Comparison of ENCODE assay signal across 24 cellular contexts in genomic region chr6:72789145-72789544, GRCh38.
DNase-seq lines count a peak whose midpoint lies in the region; ATAC-seq, FAIRE-seq and TF ChIP-seq lines count a peak whose summit lies in the region.
"Had no signal": no experiment of that assay in that cellular context is flagged by ENCODE, and none has a peak within 500 bp of the region (broad histone marks: within the 10 kb centered on the region; RNA-seq: fewer than 3 reads in every experiment).

No MANE protein-coding gene starts in this region.

- no peak overlapping the region for H3K4me3 ChIP-seq in cardiac muscle cell
- H3K4me3 ChIP-seq in MM.1S (ENCODE audit: low read length): no peak overlapping the region
- H3K4me3 ChIP-seq in keratinocyte (ENCODE audit: control insufficient read depth in 2 of 3, extremely low read depth in 1 of 3, insufficient read depth in 2 of 3, low read depth in 1 of 3, low read length in 3 of 3): no peak overlapping the region
- no peak overlapping the region for H3K4me3 ChIP-seq in body of pancreas
- H3K4me3 ChIP-seq in Caco-2 (ENCODE audit: low read depth, low read length): no peak overlapping the region

- no TSS peak for BruUV-seq in Caco-2 (replicated peaks; lab: Mats Ljungman, UMichigan)

- no peaks in the 10 kb centered on the region for H3K4me1 Mint-ChIP-seq in Caco-2 (ENCODE audit: low read depth, unreplicated experiment)

- H3K9me3 Mint-ChIP-seq in Caco-2 (ENCODE audit: unreplicated experiment): no peaks in the 10 kb centered on the region

- H3K27ac Mint-ChIP-seq in Caco-2 (ENCODE audit: unreplicated experiment): no peak overlapping the region
- H3K27ac Mint-ChIP-seq: CD4-positive, CD25-positive, alpha-beta regulatory T cell had no signal

- H3K79me2 ChIP-seq in MM.1S (ENCODE audit: low read length): peaks cover 6% of the 10 kb centered on the region; the same call in 1 of the 2 replicates
- peaks cover 3% of the 10 kb centered on the region for H3K79me2 ChIP-seq in keratinocyte (ENCODE audit: control insufficient read depth, insufficient read depth, low read length)

- H3K9me1 ChIP-seq in keratinocyte (ENCODE audit: control insufficient read depth, extremely low read depth, insufficient read depth, low read length): no peaks in the 10 kb centered on the region

- dilution Hi-C loops in keratinocyte (cut with MboI; ENCODE audit: extremely low pct_ligation_motif_present, low sequenced_read_pairs): no loop called here

- H3K36me3 ChIP-seq in cardiac muscle cell: peaks cover under 1% of the 10 kb centered on the region
- H3K36me3 ChIP-seq in MM.1S (replicated peaks; ENCODE audit: insufficient read depth, low read length): no peaks in the 10 kb centered on the region
- H3K36me3 ChIP-seq in keratinocyte (ENCODE audit: control insufficient read depth in 2 of 2, extremely low read depth in 1 of 2, insufficient read depth in 2 of 2, low read length in 2 of 2): no peaks in the 10 kb centered on the region
- no peaks in the 10 kb centered on the region for H3K36me3 ChIP-seq in body of pancreas (replicated peaks in 1 of 2; ENCODE audit: insufficient read depth in 1 of 2, low read depth in 2 of 2)
- H3K36me3 ChIP-seq in Caco-2 (ENCODE audit: control insufficient read depth, insufficient read depth, low read length): no peaks in the 10 kb centered on the region
- H3K36me3 ChIP-seq: BE2C had no signal

- H3K9ac ChIP-seq in MM.1S (ENCODE audit: low read length) (no peak overlapping the region), keratinocyte (ENCODE audit: control insufficient read depth, extremely low read depth, insufficient read depth, low read length) (peak overlapping the region; percentile 24)
- H3K9ac ChIP-seq: SK-N-SH had no signal

- no peaks in the 10 kb centered on the region for H3K9me2 ChIP-seq in MM.1S (replicated peaks; ENCODE audit: insufficient read depth, low read length)
- H3K9me2 ChIP-seq: SK-N-SH had no signal

- H3K4me3 Mint-ChIP-seq in Caco-2 (ENCODE audit: unreplicated experiment): no peak overlapping the region
- H3K4me3 Mint-ChIP-seq: CD4-positive, CD25-positive, alpha-beta regulatory T cell had no signal

- H3K27me3 ChIP-seq in cardiac muscle cell: no peaks in the 10 kb centered on the region
- no peaks in the 10 kb centered on the region for H3K27me3 ChIP-seq in MM.1S (replicated peaks; ENCODE audit: insufficient read depth, low read length)
- no peaks in the 10 kb centered on the region for H3K27me3 ChIP-seq in keratinocyte (ENCODE audit: control insufficient read depth, extremely low read depth, insufficient read depth, low read length)
- H3K27me3 ChIP-seq in body of pancreas: no peaks in the 10 kb centered on the region
- H3K27me3 ChIP-seq in Caco-2 (replicated peaks; ENCODE audit: control insufficient read depth, insufficient read depth, low read length): no peaks in the 10 kb centered on the region
- H3K27me3 ChIP-seq: BE2C had no signal

- no peak for FAIRE-seq in keratinocyte (lab: Jason Lieb, UNC)
- FAIRE-seq: A204.1 had no signal

- ATAC-seq in left ventricle myocardium superior (no peak), body of pancreas (no peak)

- no peaks in the 10 kb centered on the region for H3K9me3 ChIP-seq in cardiac muscle cell (ENCODE audit: low read depth)
- no peaks in the 10 kb centered on the region for H3K9me3 ChIP-seq in MM.1S (replicated peaks; ENCODE audit: insufficient read depth, low read length)
- H3K9me3 ChIP-seq in keratinocyte (ENCODE audit: control insufficient read depth, low read depth, low read length): no peaks in the 10 kb centered on the region
- no peaks in the 10 kb centered on the region for H3K9me3 ChIP-seq in body of pancreas
- no peaks in the 10 kb centered on the region for H3K9me3 ChIP-seq in Caco-2
- H3K9me3 ChIP-seq: BE2C, SK-N-SH had no signal

- POLR2A ChIA-PET in Caco-2 (lab: Charles Lee): no interaction called here

- no peak for DNase-seq in cardiac muscle cell (ENCODE audit: low read depth in 1 of 2, low spot score in 1 of 2)
- no peak for DNase-seq in left ventricle myocardium superior
- peak; percentile 90 for DNase-seq in MM.1S
- DNase-seq in keratinocyte (ENCODE audit: low read depth, low spot score): no peak
- no peak for DNase-seq in body of pancreas
- DNase-seq in Caco-2: no peak
- no peak for DNase-seq in DMS79 (lab: John Stamatoyannopoulos, UW)
- DNase-seq in GM03348 (ENCODE audit: low spot score): no peak
- DNase-seq: BE2C; COR-L47; GDM1; HCEC 1CT; KBM-7; NCI-H1436; NCI-H2081; NCI-H2171 treated with DMSO at 0.1 percent for 48 hours; NCI-H446; NCI-H69; NK-92 treated with Interleukin-12 subunit alpha and Interleukin-12 subunit beta, amount 100 ng/mL, for 24 hours; OCI-M1; SHP77 treated with DMSO at 0.1 percent for 48 hours; SK-N-SH had no signal

- H3K36me3 Mint-ChIP-seq in Caco-2 (ENCODE audit: insufficient read depth, unreplicated experiment): no peaks in the 10 kb centered on the region

- H3K27ac ChIP-seq in cardiac muscle cell: peak overlapping the region; percentile 92
- H3K27ac ChIP-seq in MM.1S (ENCODE audit: low read length): peak overlapping the region; percentile 25; the same call in 1 of the 2 replicates
- peak overlapping the region; percentile 98 for H3K27ac ChIP-seq in keratinocyte (ENCODE audit: control insufficient read depth, insufficient read depth, low read length)
- no peak overlapping the region for H3K27ac ChIP-seq in body of pancreas

- no peak for TF ChIP-seq POLR2A in body of pancreas (IDR thresholded peaks at IDR 0.05)

- 0 out of 2 replicates have a peak, but pooled peaks cover 10% of the 10 kb centered on the region for H3F3A ChIP-seq in MM.1S (ENCODE audit: insufficient read depth, low read length)

- peaks cover 2% of the 10 kb centered on the region for H3K27me3 Mint-ChIP-seq in Caco-2 (ENCODE audit: insufficient read depth, unreplicated experiment)
- H3K27me3 Mint-ChIP-seq: CD4-positive, CD25-positive, alpha-beta regulatory T cell had no signal

- H3K4me2 ChIP-seq in MM.1S (ENCODE audit: low read depth, low read length): peak overlapping the region; percentile 27
- peak overlapping the region; percentile 9 for H3K4me2 ChIP-seq in keratinocyte (ENCODE audit: control insufficient read depth, extremely low read depth, insufficient read depth, low read depth, low read length)
- H3K4me2 ChIP-seq: SK-N-SH had no signal

- intact Hi-C loops in left ventricle myocardium superior (cut with micrococcal nuclease): no loop called here
- intact Hi-C loops in body of pancreas (cut with DNase I): no loop called here
- intact Hi-C loops in Caco-2 (cut with micrococcal nuclease; ENCODE audit: unreplicated experiment): no loop called here

- no peak overlapping the region for H2AFZ ChIP-seq in MM.1S (ENCODE audit: low read length)
- H2AFZ ChIP-seq in keratinocyte (ENCODE audit: control insufficient read depth, low read length): peak overlapping the region; percentile 36

- 85 to 88% methylated on average over 2 to 4 of the region's 4 CpGs for WGBS in body of pancreas, 2 donors

- H4K20me1 ChIP-seq in MM.1S (ENCODE audit: insufficient read depth, low read length): no peaks in the 10 kb centered on the region
- H4K20me1 ChIP-seq in keratinocyte (ENCODE audit: control insufficient read depth, extremely low read depth, insufficient read depth, low read length): no peaks in the 10 kb centered on the region

- no peak for TF ChIP-seq CTCF in cardiac muscle cell (IDR thresholded peaks at IDR 0.05; ENCODE audit: low read depth, low read length)
- TF ChIP-seq CTCF in MM.1S (IDR thresholded peaks at IDR 0.05; ENCODE audit: low read length): no peak
- TF ChIP-seq CTCF in keratinocyte (optimal IDR thresholded peaks at IDR 0.05 in 1 of 3, IDR thresholded peaks at IDR 0.05 in 1 of 3, conservative IDR thresholded peaks at IDR 0.05 in 1 of 3; ENCODE audit: extremely low read depth in 1 of 3, insufficient read depth in 2 of 3, low read length in 3 of 3): no peak
- no peak for TF ChIP-seq CTCF in body of pancreas (IDR thresholded peaks at IDR 0.05)
- no peak for TF ChIP-seq CTCF in Caco-2 (IDR thresholded peaks at IDR 0.05; ENCODE audit: insufficient read depth in 1 of 2, low read depth in 1 of 2, low read length in 1 of 2, severe bottlenecking in 1 of 2, unreplicated experiment in 1 of 2)

- CTCF ChIA-PET in Caco-2 (lab: Charles Lee): no interaction called here

- peaks cover 57% of the 10 kb centered on the region for H3K4me1 ChIP-seq in cardiac muscle cell (ENCODE audit: low read depth)
- peaks cover 14% of the 10 kb centered on the region for H3K4me1 ChIP-seq in MM.1S (ENCODE audit: low read length)
- H3K4me1 ChIP-seq in keratinocyte (ENCODE audit: control insufficient read depth, extremely low read depth, insufficient read depth, low read length): peaks cover 28% of the 10 kb centered on the region
- H3K4me1 ChIP-seq in body of pancreas: no peaks in the 10 kb centered on the region
- no peaks in the 10 kb centered on the region for H3K4me1 ChIP-seq in Caco-2

Comparison
In these comparisons a context has a peak if more than half of its experiments do, and no peak if none do; other contexts are left out.
1. H3K27ac ChIP-seq: peak in cardiac muscle cell (single experiment), MM.1S (single experiment) and keratinocyte (single experiment); none in body of pancreas (0 of 4).